In genomic region chr17:47872019-47872650, GRCh38 we compare ENCODE assay signal across 14 cellular contexts. TPM values are rescaled to one million over a fixed set of nuclear protein-coding genes. Genes with fewer than 3 reads are reported as not detected.
A peak's percentile ranks its signal among the peaks of the same experiment; 100 is the strongest.
DNase-seq lines count a peak whose midpoint lies in the region; ATAC-seq, FAIRE-seq and TF ChIP-seq lines count a peak whose summit lies in the region.
"Had no signal": no experiment of that assay in that cellular context is flagged by ENCODE, and none has a peak within 500 bp of the region (broad histone marks: within the 10 kb centered on the region; RNA-seq: fewer than 3 reads in every experiment).

No MANE protein-coding gene starts in this region.

- H3K27me3 ChIP-seq in K562 (ENCODE audit: control insufficient read depth in 2 of 2, insufficient read depth in 2 of 2, low read length in 2 of 2) (no peaks in the 10 kb centered on the region), iPS-18a (ENCODE audit: control insufficient read depth, insufficient read depth, low read length) (peaks cover 29% of the 10 kb centered on the region)

- no peaks in the 10 kb centered on the region for H4K20me1 ChIP-seq in K562 (replicated peaks; ENCODE audit: control insufficient read depth, insufficient read depth, low read length)

- TF ChIP-seq EP300 in K562 (IDR thresholded peaks at IDR 0.05; ENCODE audit: low read length) = no peak

- no peak for TF ChIP-seq RAD21 in K562 (CRISPR knock-in tag; conservative IDR thresholded peaks at IDR 0.05 in 1 of 2, IDR thresholded peaks at IDR 0.05 in 1 of 2)

- no TSS peak for BruUV-seq in K562 (replicated peaks; lab: Mats Ljungman, UMichigan)

- POLR2A ChIA-PET in K562 (lab: Yijun Ruan, JAX) = interaction anchor here (0.6 to 1.6 kb wide), 2 partner anchors 13 to 222 kb away, joined by 3 to 6 read pairs; partner anchors contain the start of gene KPNB1

- FAIRE-seq in K562 (lab: Jason Lieb, UNC) = no peak

- H3K4me3 ChIP-seq in K562 (no peak overlapping the region), iPS-18a (ENCODE audit: low read length) (peak overlapping the region; percentile 51)

- intact Hi-C loops in K562 (cut with micrococcal nuclease) = no loop called here
- intact Hi-C loops in sciatic nerve (cut with DNase I) = no loop called here

- H3K9me1 ChIP-seq in K562 (ENCODE audit: control insufficient read depth, insufficient read depth, low read length) = no peaks in the 10 kb centered on the region

- peaks cover 47 to 55% of the 10 kb centered on the region in 2 experiments for H3K4me1 ChIP-seq in K562 (replicated peaks in 1 of 2; ENCODE audit: control insufficient read depth in 2 of 2, insufficient read depth in 2 of 2, low read length in 2 of 2)
- H3K4me1 ChIP-seq in iPS-18a (ENCODE audit: control insufficient read depth, low read depth, low read length) = peaks cover 42% of the 10 kb centered on the region

- H2AFZ ChIP-seq in K562 (ENCODE audit: low read depth, low read length) = no peak overlapping the region

- DNase-seq in NCI-H146 (lab: John Stamatoyannopoulos, UW) (peak; percentile 76), K562 (ENCODE audit: extremely low read depth in 1 of 4, low spot score in 3 of 4) (no peak), sciatic nerve (ENCODE audit: low spot score) (no peak), SHP77 treated with DMSO at 0.1 percent for 48 hours (lab: John Stamatoyannopoulos, UW) (no peak)
- DNase-seq in stimulated activated CD4-positive, alpha-beta T cell treated with anti-CD3 and anti-CD28 coated beads, Interleukin-4, amount 100 ng/mL, for 4 hours = no peak
- DNase-seq: activated CD4-positive, alpha-beta T cell treated with anti-CD3 and anti-CD28 coated beads, Interleukin-2, amount 50 U/mL, for 4 hours; EL; NCI-H1417; stimulated activated CD4-positive, alpha-beta T cell treated with anti-CD3 and anti-CD28 coated beads, Interleukin-2, amount 100 ng/mL, for 48 hours; stimulated activated naive CD4-positive, alpha-beta T cell had no signal

- ATAC-seq in K562 (no peak), sciatic nerve (peak; percentile 29), HG03354 (IDR thresholded peaks at IDR 0.05; ENCODE audit: poor library complexity, severe bottlenecking, unreplicated experiment) (no peak)
- ATAC-seq: Right ventricle myocardium inferior had no signal

- TF ChIP-seq POLR2A in K562 (conservative IDR thresholded peaks at IDR 0.05) = no peak

- H3K9ac ChIP-seq in K562 (ENCODE audit: insufficient read depth in 1 of 2, low read depth in 2 of 2, low read length in 2 of 2) = peak overlapping the region in 1 of 2 experiments; percentile 74; a peak in 1 of 4 replicates
- no peak overlapping the region for H3K9ac ChIP-seq in iPS-18a (ENCODE audit: low read length)

- H3K4me2 ChIP-seq in K562 (ENCODE audit: insufficient read depth, low read length) = no peak overlapping the region

- in situ Hi-C loops in K562 (cut with MboI) = no loop called here

- no peaks in the 10 kb centered on the region for H3K79me2 ChIP-seq in K562 (ENCODE audit: control insufficient read depth, insufficient read depth, low read length)

- TF ChIP-seq CTCF in K562 (IDR thresholded peaks at IDR 0.05 in 2 of 3, conservative IDR thresholded peaks at IDR 0.05 in 1 of 3; ENCODE audit: insufficient read depth in 2 of 3, low read depth in 1 of 3, low read length in 3 of 3) = no peak

- H3K36me3 ChIP-seq in K562 (ENCODE audit: control insufficient read depth, insufficient read depth, low read length) (no peaks in the 10 kb centered on the region), iPS-18a (ENCODE audit: control insufficient read depth, low read depth, low read length) (no peaks in the 10 kb centered on the region)

- 55% methylated on average over 20 of the region's 29 CpGs for WGBS in K562 (ENCODE audit: insufficient coverage, low coverage, missing lambda C conversion rate)

- H3K9me3 ChIP-seq in K562 (replicated peaks; ENCODE audit: control insufficient read depth, insufficient read depth, low read depth, low read length) = no peaks in the 10 kb centered on the region
- no peaks in the 10 kb centered on the region for H3K9me3 ChIP-seq in iPS-18a (ENCODE audit: control insufficient read depth, low read depth, low read length)

- H3K27ac ChIP-seq in K562 (ENCODE audit: extremely low read depth, low read depth, low read length) (no peak overlapping the region), iPS-18a (ENCODE audit: low read length) (no peak overlapping the region)

- CTCF ChIA-PET in K562 (lab: Yijun Ruan, JAX; ENCODE audit: low intra/inter-chr PET ratio) = no interaction called here

RNA-seq across cellular contexts. Expression of gene SP6, which starts 21.2 kb away (rescaled TPM):
- 4.1 and 13.9 TPM in 2 replicates for total RNA-seq in K562 (2011; cell fraction: chromatin; rRNA removed; ENCODE audit: low replicate concordance)
- total RNA-seq in K562 (2011; cell fraction: nucleolus; rRNA removed) = 7.8 and 13.2 TPM in 2 replicates
- 7.0 and 11.1 TPM in 2 replicates for total RNA-seq in K562 (2011; cell fraction: nucleoplasm; rRNA removed)
- total RNA-seq in K562 (2014; rRNA removed) (2.2 TPM in 2 replicates), K562 (2014; rRNA removed; fragmentation: Illumina TruSeq; extraction: Trizol) (1.6 and 2.0 TPM in 2 replicates), K562 (2015; rRNA removed; fragmentation: Illumina TruSeq; extraction: Trizol) (1.1 TPM in 2 replicates), K562 (2021) (6.9 and 7.9 TPM in 2 replicates), sciatic nerve (0.62 TPM)
- polyA plus RNA-seq in K562 (2011; rRNA removed) (5.2 and 5.5 TPM in 2 replicates), K562 (2014; fragmentation: Illumina TruSeq; extraction: Trizol) (2.9 and 4.1 TPM in 2 replicates), K562 (2014; fragmentation: Nextera tagmentation; extraction: Ambion mirVana) (under 1 TPM; 0.11 TPM), K562 (2014; rRNA removed) (4.6 and 4.7 TPM in 2 replicates)
- 4.0 and 12.5 TPM in 2 replicates for polyA plus RNA-seq in K562 (2011; cell fraction: cytosol; rRNA removed)
- 9.0 and 21.6 TPM in 2 replicates for polyA plus RNA-seq in K562 (2011; cell fraction: nucleus; rRNA removed)
- polyA plus RNA-seq in K562 (2012) = 9.4 and 10.4 TPM in 2 replicates
- polyA minus RNA-seq in K562 (2011; rRNA and poly(A)+ RNA removed) = 3.1 and 4.7 TPM in 2 replicates
- 4.2 and 7.2 TPM in 2 replicates for polyA minus RNA-seq in K562 (2011; cell fraction: cytosol; rRNA and poly(A)+ RNA removed)
- 7.6 and 8.6 TPM in 2 replicates for polyA minus RNA-seq in K562 (2011; cell fraction: nucleus; rRNA and poly(A)+ RNA removed)
- total RNA-seq: T-helper 2 cell treated with Interferon-gamma antibody and Interleukin-4, amounts not matched to agents 100 ng/mL and 5 ng/mL, for 36 hours had no signal

RNA-seq across cellular contexts. Expression of gene SP2, which starts 23.9 kb away (rescaled TPM):
- 7.1 and 12.2 TPM in 2 replicates for total RNA-seq in K562 (2011; cell fraction: chromatin; rRNA removed; ENCODE audit: low replicate concordance)
- total RNA-seq in K562 (2011; cell fraction: nucleolus; rRNA removed) = 3.4 and 3.7 TPM in 2 replicates
- 4.2 and 9.5 TPM in 2 replicates for total RNA-seq in K562 (2011; cell fraction: nucleoplasm; rRNA removed)
- total RNA-seq in K562 (2014; rRNA removed) (2.1 and 2.8 TPM in 2 replicates), K562 (2014; rRNA removed; fragmentation: Illumina TruSeq; extraction: Trizol) (1.5 and 2.3 TPM in 2 replicates), K562 (2015; rRNA removed; fragmentation: Illumina TruSeq; extraction: Trizol) (1.4 and 1.5 TPM in 2 replicates), K562 (2021) (15.9 and 17.4 TPM in 2 replicates), sciatic nerve (24.2 TPM)
- polyA plus RNA-seq in K562 (2011; rRNA removed) (2.3 and 5.0 TPM in 2 replicates), K562 (2014; fragmentation: Illumina TruSeq; extraction: Trizol) (19.1 and 22.3 TPM in 2 replicates), K562 (2014; fragmentation: Nextera tagmentation; extraction: Ambion mirVana) (under 1 TPM; 0.77 to 0.88 TPM), K562 (2014; rRNA removed) (6.1 and 6.5 TPM in 2 replicates)
- 2.4 and 4.0 TPM in 2 replicates for polyA plus RNA-seq in K562 (2011; cell fraction: cytosol; rRNA removed)
- polyA plus RNA-seq in K562 (2011; cell fraction: nucleus; rRNA removed) = 7.3 and 11.1 TPM in 2 replicates
- polyA plus RNA-seq in K562 (2012) = 21.1 and 27.4 TPM in 2 replicates
- 1.8 and 2.7 TPM in 2 replicates for polyA minus RNA-seq in K562 (2011; rRNA and poly(A)+ RNA removed)
- 5.8 and 6.6 TPM in 2 replicates for polyA minus RNA-seq in K562 (2011; cell fraction: cytosol; rRNA and poly(A)+ RNA removed)
- polyA minus RNA-seq in K562 (2011; cell fraction: nucleus; rRNA and poly(A)+ RNA removed) = 1.2 and 1.3 TPM in 2 replicates

RNA-seq across cellular contexts. Expression of gene SCRN2, which starts 31.1 kb away (rescaled TPM):
- 69.2 and 220 TPM in 2 replicates for total RNA-seq in K562 (2011; cell fraction: chromatin; rRNA removed; ENCODE audit: low replicate concordance)
- 148 and 158 TPM in 2 replicates for total RNA-seq in K562 (2011; cell fraction: nucleolus; rRNA removed)
- 96.5 and 102 TPM in 2 replicates for total RNA-seq in K562 (2011; cell fraction: nucleoplasm; rRNA removed)
- total RNA-seq in K562 (2014; rRNA removed) (23.2 and 29.9 TPM in 2 replicates), K562 (2014; rRNA removed; fragmentation: Illumina TruSeq; extraction: Trizol) (5.7 and 8.5 TPM in 2 replicates), K562 (2015; rRNA removed; fragmentation: Illumina TruSeq; extraction: Trizol) (11.8 and 13.7 TPM in 2 replicates), K562 (2021) (24.0 and 28.8 TPM in 2 replicates), sciatic nerve (39.4 TPM)
- polyA plus RNA-seq in K562 (2011; rRNA removed) (19.3 and 32.0 TPM in 2 replicates), K562 (2014; fragmentation: Illumina TruSeq; extraction: Trizol) (13.6 and 20.9 TPM in 2 replicates), K562 (2014; fragmentation: Nextera tagmentation; extraction: Ambion mirVana) (1 to 10 TPM in 1 of 2 experiments, under 1 TPM in 1; 0.25 to 1.2 TPM), K562 (2014; rRNA removed) (31.9 and 32.9 TPM in 2 replicates)
- 25.1 and 31.5 TPM in 2 replicates for polyA plus RNA-seq in K562 (2011; cell fraction: cytosol; rRNA removed)
- polyA plus RNA-seq in K562 (2011; cell fraction: nucleus; rRNA removed) = 364 and 377 TPM in 2 replicates
- polyA plus RNA-seq in K562 (2012) = 26.3 and 41.4 TPM in 2 replicates
- polyA minus RNA-seq in K562 (2011; rRNA and poly(A)+ RNA removed) = 10.1 and 10.3 TPM in 2 replicates
- 6.3 and 8.0 TPM in 2 replicates for polyA minus RNA-seq in K562 (2011; cell fraction: cytosol; rRNA and poly(A)+ RNA removed)
- 64.5 and 81.4 TPM in 2 replicates for polyA minus RNA-seq in K562 (2011; cell fraction: nucleus; rRNA and poly(A)+ RNA removed)

RNA-seq across cellular contexts. Expression of gene LRRC46, which starts 40.7 kb away (rescaled TPM):
- total RNA-seq in K562 (2011; cell fraction: chromatin; rRNA removed; ENCODE audit: low replicate concordance) = 1.0 and 1.1 TPM in 2 replicates
- total RNA-seq in K562 (2011; cell fraction: nucleolus; rRNA removed) = 0.50 and 0.66 TPM in 2 replicates
- 1.1 TPM in 2 replicates for total RNA-seq in K562 (2011; cell fraction: nucleoplasm; rRNA removed)
- total RNA-seq in K562 (2014; rRNA removed) (0.37 TPM in 1 of 2 replicates, not detected in the other), K562 (2014; rRNA removed; fragmentation: Illumina TruSeq; extraction: Trizol) (0.22 and 0.40 TPM in 2 replicates), K562 (2015; rRNA removed; fragmentation: Illumina TruSeq; extraction: Trizol) (0.47 and 0.64 TPM in 2 replicates), K562 (2021) (0.73 and 1.0 TPM in 2 replicates), sciatic nerve (0.89 TPM)
- polyA plus RNA-seq in K562 (2011; rRNA removed) (0.59 and 0.72 TPM in 2 replicates), K562 (2014; fragmentation: Illumina TruSeq; extraction: Trizol) (1.4 and 1.9 TPM in 2 replicates), K562 (2014; fragmentation: Nextera tagmentation; extraction: Ambion mirVana) (under 1 TPM; 0.39 TPM), K562 (2014; rRNA removed) (0.53 and 1.4 TPM in 2 replicates)
- polyA plus RNA-seq in K562 (2011; cell fraction: cytosol; rRNA removed) = 0.88 and 0.94 TPM in 2 replicates
- polyA plus RNA-seq in K562 (2011; cell fraction: nucleus; rRNA removed) = 1.5 and 2.2 TPM in 2 replicates
- polyA plus RNA-seq in K562 (2012) = 1.5 and 2.6 TPM in 2 replicates
- polyA minus RNA-seq in K562 (2011; rRNA and poly(A)+ RNA removed) = 0.30 and 0.42 TPM in 2 replicates
- polyA minus RNA-seq in K562 (2011; cell fraction: cytosol; rRNA and poly(A)+ RNA removed) = not detected in 2 replicates
- 0.27 and 0.44 TPM in 2 replicates for polyA minus RNA-seq in K562 (2011; cell fraction: nucleus; rRNA and poly(A)+ RNA removed)

RNA-seq across cellular contexts. Expression of gene MRPL10, which starts 40.8 kb away (rescaled TPM):
- 25.1 and 49.5 TPM in 2 replicates for total RNA-seq in K562 (2011; cell fraction: chromatin; rRNA removed; ENCODE audit: low replicate concordance)
- 40.0 and 45.0 TPM in 2 replicates for total RNA-seq in K562 (2011; cell fraction: nucleolus; rRNA removed)
- 37.7 and 40.2 TPM in 2 replicates for total RNA-seq in K562 (2011; cell fraction: nucleoplasm; rRNA removed)
- total RNA-seq in K562 (2014; rRNA removed) (68.6 and 83.9 TPM in 2 replicates), K562 (2014; rRNA removed; fragmentation: Illumina TruSeq; extraction: Trizol) (46.9 and 50.2 TPM in 2 replicates), K562 (2015; rRNA removed; fragmentation: Illumina TruSeq; extraction: Trizol) (52.3 and 53.1 TPM in 2 replicates), K562 (2021) (71.2 and 82.9 TPM in 2 replicates), sciatic nerve (26.6 TPM)
- polyA plus RNA-seq in K562 (2011; rRNA removed) (67.3 and 101 TPM in 2 replicates), K562 (2014; fragmentation: Illumina TruSeq; extraction: Trizol) (105 and 108 TPM in 2 replicates), K562 (2014; fragmentation: Nextera tagmentation; extraction: Ambion mirVana) (10 to 100 TPM; 27.8 to 47.8 TPM), K562 (2014; rRNA removed) (67.4 and 83.9 TPM in 2 replicates)
- 154 and 231 TPM in 2 replicates for polyA plus RNA-seq in K562 (2011; cell fraction: cytosol; rRNA removed)
- 49.9 and 54.1 TPM in 2 replicates for polyA plus RNA-seq in K562 (2011; cell fraction: nucleus; rRNA removed)
- 60.8 and 104 TPM in 2 replicates for polyA plus RNA-seq in K562 (2012)
- 82.5 and 100 TPM in 2 replicates for polyA minus RNA-seq in K562 (2011; rRNA and poly(A)+ RNA removed)
- 43.6 and 55.3 TPM in 2 replicates for polyA minus RNA-seq in K562 (2011; cell fraction: cytosol; rRNA and poly(A)+ RNA removed)
- 28.5 and 32.1 TPM in 2 replicates for polyA minus RNA-seq in K562 (2011; cell fraction: nucleus; rRNA and poly(A)+ RNA removed)
